21 cellular contexts compared by ENCODE assay signal in genomic region chr4:176569301-176569700, GRCh38.
DNase-seq lines count a peak whose midpoint lies in the region; ATAC-seq, FAIRE-seq and TF ChIP-seq lines count a peak whose summit lies in the region.
"Had no signal": no experiment of that assay in that cellular context is flagged by ENCODE, and none has a peak within 500 bp of the region (broad histone marks: within the 10 kb centered on the region; RNA-seq: fewer than 3 reads in every experiment).

No MANE protein-coding gene starts in this region.

- no peak for TF ChIP-seq EP300 in stomach (IDR thresholded peaks at IDR 0.05)

- H3K9me1 ChIP-seq in keratinocyte (ENCODE audit: control insufficient read depth, extremely low read depth, insufficient read depth, low read length), result no peaks in the 10 kb centered on the region

- in situ Hi-C loops in Panc1 (cut with HindIII; ENCODE audit: low pct_unique_long_range_greater_than_20kb, low sequenced_read_pairs), result no loop called here

- no peak overlapping the region for H3K4me3 ChIP-seq in AG10803 (ENCODE audit: low read length)
- H3K4me3 ChIP-seq in Panc1 (ENCODE audit: low read depth in 2 of 2, low read length in 2 of 2), result no peak overlapping the region
- no peak overlapping the region for H3K4me3 ChIP-seq in keratinocyte (ENCODE audit: control insufficient read depth in 2 of 3, extremely low read depth in 1 of 3, insufficient read depth in 2 of 3, low read depth in 1 of 3, low read length in 3 of 3)
- no peak overlapping the region for H3K4me3 ChIP-seq in stomach

- H3K79me2 ChIP-seq in keratinocyte (ENCODE audit: control insufficient read depth, insufficient read depth, low read length), result no peaks in the 10 kb centered on the region
- H3K79me2 ChIP-seq: parathyroid adenoma had no signal

- no peak overlapping the region for H3K27ac ChIP-seq in Panc1 (ENCODE audit: low read length)
- no peak overlapping the region for H3K27ac ChIP-seq in keratinocyte (ENCODE audit: control insufficient read depth, insufficient read depth, low read length)
- H3K27ac ChIP-seq in stomach, result no peak overlapping the region
- H3K27ac ChIP-seq: parathyroid adenoma had no signal

- no peak for TF ChIP-seq POLR2A in stomach (IDR thresholded peaks at IDR 0.05)

- H3K4me1 ChIP-seq in Panc1 (ENCODE audit: control insufficient read depth, insufficient read depth, low read length) (no peaks in the 10 kb centered on the region), keratinocyte (ENCODE audit: control insufficient read depth, extremely low read depth, insufficient read depth, low read length) (no peaks in the 10 kb centered on the region), stomach (no peaks in the 10 kb centered on the region)
- H3K4me1 ChIP-seq: parathyroid adenoma had no signal

- no peak for ATAC-seq in Panc1
- ATAC-seq: esophagus mucosa; left colon; naive thymus-derived CD4-positive, alpha-beta T cell had no signal

- H3K9me3 ChIP-seq in Panc1 (ENCODE audit: control insufficient read depth, insufficient read depth, low read depth, low read length) (no peaks in the 10 kb centered on the region), keratinocyte (ENCODE audit: control insufficient read depth, low read depth, low read length) (no peaks in the 10 kb centered on the region), stomach (no peaks in the 10 kb centered on the region)

- no peak overlapping the region for H3K4me2 ChIP-seq in keratinocyte (ENCODE audit: control insufficient read depth, extremely low read depth, insufficient read depth, low read depth, low read length)

- FAIRE-seq in keratinocyte (lab: Jason Lieb, UNC), result peak; percentile 53
- no peak for FAIRE-seq in D721Med (lab: Jason Lieb, UNC)
- no peak for FAIRE-seq in HTR-8/SVneo (lab: Jason Lieb, UNC)

- H4K20me1 ChIP-seq in keratinocyte (ENCODE audit: control insufficient read depth, extremely low read depth, insufficient read depth, low read length), result no peaks in the 10 kb centered on the region

- H3K36me3 ChIP-seq in Panc1 (ENCODE audit: control insufficient read depth, insufficient read depth, low read length) (no peaks in the 10 kb centered on the region), keratinocyte (ENCODE audit: control insufficient read depth in 2 of 2, extremely low read depth in 1 of 2, insufficient read depth in 2 of 2, low read length in 2 of 2) (no peaks in the 10 kb centered on the region), stomach (no peaks in the 10 kb centered on the region)

- no peak overlapping the region for H2AFZ ChIP-seq in keratinocyte (ENCODE audit: control insufficient read depth, low read length)
- H2AFZ ChIP-seq: parathyroid adenoma had no signal

- BruUV-seq in Panc1 (replicated peaks; lab: Mats Ljungman, UMichigan), result no TSS peak

- intact Hi-C loops in Panc1 (cut with micrococcal nuclease; ENCODE audit: unreplicated experiment) (loop anchor here (10.0 kb wide), 2 partner anchors 216 to 476 kb away; no protein-coding TSS in a partner anchor), stomach (cut with DNase I; ENCODE audit: low total_unique reads) (no loop called here)

- 27 to 59% (median 40%) methylated on average over 2 of the region's 2 CpGs for WGBS in stomach, 5 donors

- CTCF ChIA-PET in Panc1 (lab: Charles Lee), result no interaction called here

- no peaks in the 10 kb centered on the region for H3K27me3 ChIP-seq in Panc1 (ENCODE audit: control insufficient read depth, insufficient read depth, low read length)
- H3K27me3 ChIP-seq in keratinocyte (ENCODE audit: control insufficient read depth, extremely low read depth, insufficient read depth, low read length), result no peaks in the 10 kb centered on the region
- no peaks in the 10 kb centered on the region for H3K27me3 ChIP-seq in stomach

- TF ChIP-seq CTCF in AG10803 (conservative IDR thresholded peaks at IDR 0.05; ENCODE audit: low read length), result peak; percentile 29
- peak; percentile 19; the same call in 1 of the 2 replicates for TF ChIP-seq CTCF in Panc1 (IDR thresholded peaks at IDR 0.05)
- no peak for TF ChIP-seq CTCF in keratinocyte (optimal IDR thresholded peaks at IDR 0.05 in 1 of 3, IDR thresholded peaks at IDR 0.05 in 1 of 3, conservative IDR thresholded peaks at IDR 0.05 in 1 of 3; ENCODE audit: extremely low read depth in 1 of 3, insufficient read depth in 2 of 3, low read length in 3 of 3)
- TF ChIP-seq CTCF in D721Med (IDR thresholded peaks at IDR 0.05; ENCODE audit: insufficient read depth, missing control alignments), result no peak
- no peak for TF ChIP-seq CTCF in stomach (IDR thresholded peaks at IDR 0.05)

- POLR2A ChIA-PET in Panc1 (lab: Charles Lee), result interaction anchor here (0.5 kb wide), 1 partner anchor 395 kb away, joined by 5 read pairs; no protein-coding TSS in a partner anchor

- DNase-seq in AG10803 (ENCODE audit: low read depth), result no peak
- DNase-seq in Panc1 (ENCODE audit: low read depth, low spot score), result no peak
- peak; percentile 6 for DNase-seq in dermis blood vessel endothelial cell
- DNase-seq in keratinocyte (ENCODE audit: low read depth, low spot score), result no peak
- no peak for DNase-seq in D721Med (ENCODE audit: insufficient read length, low spot score)
- DNase-seq in stomach, result no peak
- DNase-seq in HTR-8/SVneo (ENCODE audit: insufficient read length, low spot score), result no peak
- DNase-seq: activated CD4-positive, alpha-beta T cell treated with anti-CD3 and anti-CD28 coated beads for 4 hours; activated naive CD4-positive, alpha-beta T cell treated with Interleukin-2 at 50 U/mL for 16 hours; activated T-cell treated with anti-CD3 and anti-CD28 coated beads, Interleukin-2, amount 50 U/mL, for 48 hours; amygdala; caudate nucleus; DMS79 treated with DMSO at 0.1 percent for 48 hours; KBM-7; left colon; naive thymus-derived CD4-positive, alpha-beta T cell; NCI-H524 treated with DMSO at 0.1 percent for 48 hours; Right ventricle myocardium superior; T-helper 1 cell had no signal

- dilution Hi-C loops in keratinocyte (cut with MboI; ENCODE audit: extremely low pct_ligation_motif_present, low sequenced_read_pairs), result loop anchor here (25.0 kb wide), 1 partner anchor 182 kb away; no protein-coding TSS in a partner anchor

- H3K9ac ChIP-seq in keratinocyte (ENCODE audit: control insufficient read depth, extremely low read depth, insufficient read depth, low read length), result no peak overlapping the region
- H3K9ac ChIP-seq: parathyroid adenoma had no signal

Comparison
In these comparisons a context has a peak if more than half of its experiments do, and no peak if none do; other contexts are left out.
1. CTCF ChIP-seq: peak in AG10803 (single experiment) and Panc1 (single experiment); none in keratinocyte (0 of 3), D721Med (single experiment) and stomach (0 of 7).